Comparison of ENCODE assay signal across 1 cellular context in genomic region chr6:154882107-154882506, GRCh38.
TF ChIP-seq lines count a peak whose summit lies in the region.

No MANE protein-coding gene starts in this region.

TF ChIP-seq in SK-N-SH treated with all-trans-retinoic acid at 6 μM for 48 hours, 23 proteins besides CTCF, POLR2A, EP300 and RAD21 (continued from another document):
- TF ChIP-seq TSHZ2 (CRISPR knock-in tag; IDR thresholded peaks at IDR 0.05) (no peak), ZNF8 (CRISPR knock-in tag; IDR thresholded peaks at IDR 0.05) (no peak), CREB5 (CRISPR knock-in tag; IDR thresholded peaks at IDR 0.05; ENCODE audit: low read depth) (no peak), ZC3H10 (CRISPR knock-in tag; IDR thresholded peaks at IDR 0.05) (no peak), OSR1 (CRISPR knock-in tag; IDR thresholded peaks at IDR 0.05) (no peak), ESRRG (CRISPR knock-in tag; IDR thresholded peaks at IDR 0.05) (no peak), SNAI2 (CRISPR knock-in tag; IDR thresholded peaks at IDR 0.05) (no peak), TOX (CRISPR knock-in tag; IDR thresholded peaks at IDR 0.05; ENCODE audit: borderline replicate concordance) (no peak), ZNF565 (CRISPR knock-in tag; conservative IDR thresholded peaks at IDR 0.05; ENCODE audit: low read depth) (no peak), BACH2 (CRISPR knock-in tag; IDR thresholded peaks at IDR 0.05; ENCODE audit: borderline replicate concordance) (no peak), ISL1 (CRISPR knock-in tag; IDR thresholded peaks at IDR 0.05) (no peak), CSRNP3 (CRISPR knock-in tag; IDR thresholded peaks at IDR 0.05) (no peak), ZFP30 (CRISPR knock-in tag; IDR thresholded peaks at IDR 0.05) (no peak), GLIS3 (CRISPR knock-in tag; IDR thresholded peaks at IDR 0.05) (no peak), CSDC2 (CRISPR knock-in tag; IDR thresholded peaks at IDR 0.05) (no peak), RARB (CRISPR knock-in tag; IDR thresholded peaks at IDR 0.05) (no peak)
